1 cellular context compared by ENCODE assay signal in genomic region chr6:15874351-15874750, GRCh38.
TF ChIP-seq lines count a peak whose summit lies in the region.

No MANE protein-coding gene starts in this region.

TF ChIP-seq in IMR-90, 13 proteins besides CTCF, POLR2A, EP300 and RAD21 (continued from another document):
- TF ChIP-seq USF2 (IDR thresholded peaks at IDR 0.05; ENCODE audit: low read depth, low read length) (no peak), BHLHE40 (IDR thresholded peaks at IDR 0.05; ENCODE audit: low read depth, low read length) (no peak), CHD1 (IDR thresholded peaks at IDR 0.05; ENCODE audit: low read depth, low read length) (no peak), MAZ (IDR thresholded peaks at IDR 0.05; ENCODE audit: borderline replicate concordance, low read depth, low read length) (no peak), SMC3 (IDR thresholded peaks at IDR 0.05; ENCODE audit: low read depth, low read length) (no peak)
